In genomic region chr14:59087711-59088110, GRCh38 we compare ENCODE assay signal across 6 cellular contexts.
"Had no signal": no experiment of that assay in that cellular context is flagged by ENCODE, and none has a peak within 500 bp of the region (broad histone marks: within the 10 kb centered on the region; RNA-seq: fewer than 3 reads in every experiment).

No MANE protein-coding gene starts in this region.

- H2AFZ ChIP-seq: GM23248 had no signal

- H3K27ac ChIP-seq: GM23248, HL-60 had no signal

- DNase-seq: GM23248, GOT3, H7, HCEC 1CT, KBM-7 had no signal

- H3K4me3 ChIP-seq: GM23248 had no signal

- H3K9ac ChIP-seq: GM23248 had no signal
